Comparison of ENCODE assay signal across 8 cellular contexts in the genomic region with DNA sequence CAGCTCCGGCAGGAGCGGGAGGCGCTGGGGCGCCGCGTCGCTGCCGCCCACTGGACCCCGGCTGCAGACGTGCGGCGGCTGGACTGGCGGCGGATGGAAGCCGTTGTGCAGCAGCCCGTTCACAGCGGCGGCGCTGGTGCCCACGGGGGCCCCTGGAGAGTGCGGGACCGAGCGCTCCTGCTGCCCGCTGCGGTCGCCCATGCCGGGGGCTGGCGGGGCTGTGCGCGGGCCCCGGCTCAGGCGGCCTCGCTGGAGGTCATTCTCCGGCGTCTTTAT. TPM values are rescaled to one million over a fixed set of nuclear protein-coding genes. Genes with fewer than 3 reads are reported as not detected.
DNase-seq lines count a peak whose midpoint lies in the region; ATAC-seq lines count a peak whose summit lies in the region.

No MANE protein-coding gene starts in this region.

- peak overlapping the region; percentile 94 for H3K4me3 Mint-ChIP-seq in T-helper 1 cell treated with Interleukin-12 subunit alpha and Interleukin-12 subunit beta and Interleukin-4 antibody, amounts not matched to agents 30 μg/mL and 1 μg/mL, for 36 hours
- no peak overlapping the region for H3K4me3 Mint-ChIP-seq in activated CD4-positive, alpha-beta T cell treated with anti-CD3 and anti-CD28 coated beads, Interleukin-2, amount 10 ng/mL, durations not matched to agents 7 days and 5 days

- H3K4me1 ChIP-seq in right cardiac atrium (ENCODE audit: control insufficient read depth, insufficient read depth, low read length), result peaks cover 3% of the 10 kb centered on the region

- H3K9me3 ChIP-seq in right cardiac atrium (ENCODE audit: control insufficient read depth, low read length), result no peaks in the 10 kb centered on the region

- peak; percentile 45 for DNase-seq in activated gamma-delta T cell (lab: John Stamatoyannopoulos, UW)
- no peak for DNase-seq in activated gamma-delta T cell treated with Interleukin-2 at 50 U/mL for 16 hours
- DNase-seq in right cardiac atrium, result no peak
- no peak for DNase-seq in activated CD4-positive, alpha-beta T cell treated with anti-CD3 and anti-CD28 coated beads, Interleukin-2, amount 10 ng/mL, durations not matched to agents 7 days and 5 days
- DNase-seq in HT-29 (ENCODE audit: low spot score), result no peak

- H3K27me3 Mint-ChIP-seq in T-helper 1 cell treated with Interleukin-12 subunit alpha and Interleukin-12 subunit beta and Interleukin-4 antibody, amounts not matched to agents 30 μg/mL and 1 μg/mL, for 36 hours (ENCODE audit: low read depth), result peaks cover 26% of the 10 kb centered on the region
- peaks cover 22% of the 10 kb centered on the region for H3K27me3 Mint-ChIP-seq in activated CD4-positive, alpha-beta T cell treated with anti-CD3 and anti-CD28 coated beads, Interleukin-2, amount 10 ng/mL, durations not matched to agents 7 days and 5 days

- H3K27ac Mint-ChIP-seq in T-helper 1 cell treated with Interleukin-12 subunit alpha and Interleukin-12 subunit beta and Interleukin-4 antibody, amounts not matched to agents 30 μg/mL and 1 μg/mL, for 36 hours, result no peak overlapping the region
- H3K27ac Mint-ChIP-seq in activated CD4-positive, alpha-beta T cell treated with anti-CD3 and anti-CD28 coated beads, Interleukin-2, amount 10 ng/mL, durations not matched to agents 7 days and 5 days, result no peak overlapping the region

- no peaks in the 10 kb centered on the region for H3K9me3 Mint-ChIP-seq in T-helper 1 cell treated with Interleukin-12 subunit alpha and Interleukin-12 subunit beta and Interleukin-4 antibody, amounts not matched to agents 30 μg/mL and 1 μg/mL, for 36 hours
- H3K9me3 Mint-ChIP-seq in activated CD4-positive, alpha-beta T cell treated with anti-CD3 and anti-CD28 coated beads, Interleukin-2, amount 10 ng/mL, durations not matched to agents 7 days and 5 days, result no peaks in the 10 kb centered on the region

- no peaks in the 10 kb centered on the region for H3K27me3 ChIP-seq in right cardiac atrium (ENCODE audit: control insufficient read depth, insufficient read depth)

- H3K4me3 ChIP-seq in right cardiac atrium (ENCODE audit: low read length) (peak overlapping the region; percentile 75), skin epidermis (peak overlapping the region; percentile 74 to 96 (median 87))

- peak overlapping the region; percentile 63 for H3K27ac ChIP-seq in right cardiac atrium (ENCODE audit: low read length)
- peak overlapping the region; percentile 55 to 91 (median 82) for H3K27ac ChIP-seq in skin epidermis

- H3K36me3 Mint-ChIP-seq in T-helper 1 cell treated with Interleukin-12 subunit alpha and Interleukin-12 subunit beta and Interleukin-4 antibody, amounts not matched to agents 30 μg/mL and 1 μg/mL, for 36 hours (ENCODE audit: low read depth), result no peaks in the 10 kb centered on the region
- H3K36me3 Mint-ChIP-seq in activated CD4-positive, alpha-beta T cell treated with anti-CD3 and anti-CD28 coated beads, Interleukin-2, amount 10 ng/mL, durations not matched to agents 7 days and 5 days (ENCODE audit: low read depth), result no peaks in the 10 kb centered on the region

- peak; percentile 30 for ATAC-seq in HG02973 (IDR thresholded peaks at IDR 0.05; ENCODE audit: unreplicated experiment)
- peak; percentile 27 to 60 for ATAC-seq in right cardiac atrium

- intact Hi-C loops in right cardiac atrium (cut with DNase I), result no loop called here

- H3K4me1 Mint-ChIP-seq in T-helper 1 cell treated with Interleukin-12 subunit alpha and Interleukin-12 subunit beta and Interleukin-4 antibody, amounts not matched to agents 30 μg/mL and 1 μg/mL, for 36 hours (ENCODE audit: low read depth), result peaks cover 7% of the 10 kb centered on the region
- H3K4me1 Mint-ChIP-seq in activated CD4-positive, alpha-beta T cell treated with anti-CD3 and anti-CD28 coated beads, Interleukin-2, amount 10 ng/mL, durations not matched to agents 7 days and 5 days, result peaks cover 15% of the 10 kb centered on the region

- POLR2A ChIA-PET in activated CD4-positive, alpha-beta T cell treated with anti-CD3 and anti-CD28 coated beads, Interleukin-2, amount 10 ng/mL, durations not matched to agents 7 days and 5 days (lab: Charles Lee), result no interaction called here

- 0% methylated on average over 35 of the region's 35 CpGs for WGBS in right cardiac atrium

- CTCF ChIA-PET in activated CD4-positive, alpha-beta T cell treated with anti-CD3 and anti-CD28 coated beads, Interleukin-2, amount 10 ng/mL, durations not matched to agents 7 days and 5 days (lab: Charles Lee), result interaction anchor here (1.0 kb wide), 1 partner anchor 14 kb away, joined by 3 read pairs; no protein-coding TSS in a partner anchor

RNA-seq across cellular contexts. Expression of a gene that starts 0.4 kb away (rescaled TPM):
- 10 to 100 TPM in 3 of 4 donors, 1 to 10 TPM in 1; 7.9 to 14.0 (median 13.1) TPM for total RNA-seq in right cardiac atrium
- 5.0 TPM for polyA plus RNA-seq in right cardiac atrium
- 1 to 10 TPM; 6.4 to 7.1 TPM for total RNA-seq in activated CD4-positive, alpha-beta T cell treated with anti-CD3 and anti-CD28 coated beads, Interleukin-2, amount 10 ng/mL, durations not matched to agents 7 days and 5 days
- 9.1 and 13.4 TPM in 2 replicates for total RNA-seq in HT-29 (2014; rRNA removed; shearing (Covaris generic))

RNA-seq across cellular contexts. Expression of a gene that starts 56.8 kb away (rescaled TPM):
- total RNA-seq in right cardiac atrium, result 1 to 10 TPM; 2.8 to 4.5 (median 3.6) TPM
- 0.81 TPM for polyA plus RNA-seq in right cardiac atrium
- 10 to 100 TPM; 66.4 to 85.7 TPM for total RNA-seq in activated CD4-positive, alpha-beta T cell treated with anti-CD3 and anti-CD28 coated beads, Interleukin-2, amount 10 ng/mL, durations not matched to agents 7 days and 5 days
- 8.8 and 9.8 TPM in 2 replicates for total RNA-seq in HT-29 (2014; rRNA removed; shearing (Covaris generic))
